In genomic region chr5:146466521-146467349, GRCh38 we compare ENCODE assay signal across 10 cellular contexts. TPM values are rescaled to one million over a fixed set of nuclear protein-coding genes. Genes with fewer than 3 reads are reported as not detected.
DNase-seq lines count a peak whose midpoint lies in the region; ATAC-seq and TF ChIP-seq lines count a peak whose summit lies in the region.
"Had no signal": no experiment of that assay in that cellular context is flagged by ENCODE, and none has a peak within 500 bp of the region (broad histone marks: within the 10 kb centered on the region; RNA-seq: fewer than 3 reads in every experiment).

No MANE protein-coding gene starts in this region.

- no peaks in the 10 kb centered on the region for H3K9me3 Mint-ChIP-seq in stimulated activated naive CD8-positive, alpha-beta T cell treated with anti-CD3 and anti-CD28 coated beads, Interleukin-15, Interleukin-2, amounts not matched to agents 100 ng/mL and 50 ng/mL, for 24 hours
- no peaks in the 10 kb centered on the region for H3K9me3 Mint-ChIP-seq in glutamatergic neuron (ENCODE audit: unreplicated experiment)
- H3K9me3 Mint-ChIP-seq in naive thymus-derived CD8-positive, alpha-beta T cell: no peaks in the 10 kb centered on the region

- peaks cover 14% of the 10 kb centered on the region for H3K4me1 Mint-ChIP-seq in stimulated activated naive CD8-positive, alpha-beta T cell treated with anti-CD3 and anti-CD28 coated beads, Interleukin-15, Interleukin-2, amounts not matched to agents 100 ng/mL and 50 ng/mL, for 24 hours (ENCODE audit: low read depth)
- peaks cover 16% of the 10 kb centered on the region for H3K4me1 Mint-ChIP-seq in T-helper 17 cell
- peaks cover 9% of the 10 kb centered on the region for H3K4me1 Mint-ChIP-seq in glutamatergic neuron (ENCODE audit: low read depth, unreplicated experiment)
- H3K4me1 Mint-ChIP-seq in naive thymus-derived CD8-positive, alpha-beta T cell: peaks cover 10 to 34% (median 22%) of the 10 kb centered on the region in 4 donors

- intact Hi-C loops in left cardiac atrium (cut with DNase I): loop anchor here in 1 of 2 donors (5.0 kb wide), 1 partner anchor 501 kb away; no protein-coding TSS in a partner anchor

- H3K4me3 Mint-ChIP-seq in stimulated activated naive CD8-positive, alpha-beta T cell treated with anti-CD3 and anti-CD28 coated beads, Interleukin-15, Interleukin-2, amounts not matched to agents 100 ng/mL and 50 ng/mL, for 24 hours: no peak overlapping the region
- H3K4me3 Mint-ChIP-seq in T-helper 17 cell (no peak overlapping the region), glutamatergic neuron (ENCODE audit: unreplicated experiment) (no peak overlapping the region)
- no peak overlapping the region for H3K4me3 Mint-ChIP-seq in naive thymus-derived CD8-positive, alpha-beta T cell

- H3K27ac Mint-ChIP-seq in stimulated activated naive CD8-positive, alpha-beta T cell treated with anti-CD3 and anti-CD28 coated beads, Interleukin-15, Interleukin-2, amounts not matched to agents 100 ng/mL and 50 ng/mL, for 24 hours: peak overlapping the region; percentile 6
- H3K27ac Mint-ChIP-seq in T-helper 17 cell (peak overlapping the region; percentile 16), glutamatergic neuron (ENCODE audit: unreplicated experiment) (no peak overlapping the region)
- H3K27ac Mint-ChIP-seq in naive thymus-derived CD8-positive, alpha-beta T cell: peak overlapping the region in 1 of 10 donors; percentile 60

- no peaks in the 10 kb centered on the region for H3K27me3 ChIP-seq in HAP-1 (ENCODE audit: low read depth)

- no peak overlapping the region for H3K4me3 ChIP-seq in HAP-1

- H3K9me3 ChIP-seq in T-helper 17 cell (ENCODE audit: control insufficient read depth, low read length, poor library complexity, severe bottlenecking): no peaks in the 10 kb centered on the region
- no peaks in the 10 kb centered on the region for H3K9me3 ChIP-seq in HAP-1

- H3K4me1 ChIP-seq in HAP-1: no peaks in the 10 kb centered on the region

- POLR2A ChIA-PET in naive thymus-derived CD8-positive, alpha-beta T cell (lab: Charles Lee): no interaction called here

- peak; percentile 29 for TF ChIP-seq CTCF in glutamatergic neuron (IDR thresholded peaks at IDR 0.05; ENCODE audit: partially characterized antibody, unreplicated experiment)

- no peak for DNase-seq in stimulated activated naive CD8-positive, alpha-beta T cell treated with anti-CD3 and anti-CD28 coated beads, Interleukin-15, Interleukin-2, amounts not matched to agents 100 U/mL and 50 U/mL, for 24 hours
- DNase-seq in T-helper 17 cell (no peak), glutamatergic neuron (no peak), left cardiac atrium (no peak), HAP-1 (ENCODE audit: low spot score in 2 of 2) (no peak)
- no peak for DNase-seq in naive thymus-derived CD8-positive, alpha-beta T cell
- DNase-seq: NCI-H2171 treated with DMSO at 0.1 percent for 48 hours had no signal

- peaks cover 80% of the 10 kb centered on the region for H3K36me3 ChIP-seq in HAP-1 (replicated peaks)

- no peaks in the 10 kb centered on the region for H3K27me3 Mint-ChIP-seq in stimulated activated naive CD8-positive, alpha-beta T cell treated with anti-CD3 and anti-CD28 coated beads, Interleukin-15, Interleukin-2, amounts not matched to agents 100 ng/mL and 50 ng/mL, for 24 hours
- H3K27me3 Mint-ChIP-seq in T-helper 17 cell: no peaks in the 10 kb centered on the region
- H3K27me3 Mint-ChIP-seq in glutamatergic neuron (ENCODE audit: unreplicated experiment): no peaks in the 10 kb centered on the region
- no peaks in the 10 kb centered on the region for H3K27me3 Mint-ChIP-seq in naive thymus-derived CD8-positive, alpha-beta T cell

- ATAC-seq in stimulated activated naive CD8-positive, alpha-beta T cell treated with anti-CD3 and anti-CD28 coated beads, Interleukin-15, Interleukin-2, amounts not matched to agents 100 U/mL and 50 U/mL, for 24 hours: no peak
- ATAC-seq in T-helper 17 cell (no peak), GM21360 (IDR thresholded peaks at IDR 0.05; ENCODE audit: unreplicated experiment) (no peak), left cardiac atrium (no peak)
- ATAC-seq in naive thymus-derived CD8-positive, alpha-beta T cell: no peak

- peaks cover 74% of the 10 kb centered on the region for H3K36me3 Mint-ChIP-seq in stimulated activated naive CD8-positive, alpha-beta T cell treated with anti-CD3 and anti-CD28 coated beads, Interleukin-15, Interleukin-2, amounts not matched to agents 100 ng/mL and 50 ng/mL, for 24 hours (ENCODE audit: low read depth)
- H3K36me3 Mint-ChIP-seq in T-helper 17 cell (ENCODE audit: low read depth) (peaks cover 12% of the 10 kb centered on the region), glutamatergic neuron (ENCODE audit: unreplicated experiment) (no peaks in the 10 kb centered on the region)
- H3K36me3 Mint-ChIP-seq in naive thymus-derived CD8-positive, alpha-beta T cell: peaks cover 4 to 82% (median 34%) of the 10 kb centered on the region in 3 donors

- in situ Hi-C loops in HAP-1 (cut with MboI; ENCODE audit: low sequenced_read_pairs): loop anchor here (25.0 kb wide), 1 partner anchor 304 kb away; no protein-coding TSS in a partner anchor

RNA-seq across cellular contexts. Expression of gene TCERG1, which starts 19.6 kb away (rescaled TPM):
- total RNA-seq in T-helper 17 cell (10 to 100 TPM; 84.6 to 98.1 TPM), glutamatergic neuron (ENCODE audit: unreplicated experiment) (122 TPM), left cardiac atrium (10 to 100 TPM; 16.7 to 33.5 TPM)
- total RNA-seq in naive thymus-derived CD8-positive, alpha-beta T cell: 10 to 100 TPM; 91.5 to 94.3 TPM
- 10 to 100 TPM; 31.7 to 38.4 (median 38.1) TPM for polyA plus RNA-seq in naive thymus-derived CD8-positive, alpha-beta T cell

RNA-seq across cellular contexts. Expression of gene GPR151, which starts 49.3 kb away (rescaled TPM):
- total RNA-seq in T-helper 17 cell: not detected
- not detected for total RNA-seq in glutamatergic neuron (ENCODE audit: unreplicated experiment)
- not detected for total RNA-seq in naive thymus-derived CD8-positive, alpha-beta T cell
- polyA plus RNA-seq in naive thymus-derived CD8-positive, alpha-beta T cell: not detected
- not detected for total RNA-seq in left cardiac atrium
- total RNA-seq: Daoy had no signal
